2 cellular contexts compared by ENCODE assay signal in the genomic region with DNA sequence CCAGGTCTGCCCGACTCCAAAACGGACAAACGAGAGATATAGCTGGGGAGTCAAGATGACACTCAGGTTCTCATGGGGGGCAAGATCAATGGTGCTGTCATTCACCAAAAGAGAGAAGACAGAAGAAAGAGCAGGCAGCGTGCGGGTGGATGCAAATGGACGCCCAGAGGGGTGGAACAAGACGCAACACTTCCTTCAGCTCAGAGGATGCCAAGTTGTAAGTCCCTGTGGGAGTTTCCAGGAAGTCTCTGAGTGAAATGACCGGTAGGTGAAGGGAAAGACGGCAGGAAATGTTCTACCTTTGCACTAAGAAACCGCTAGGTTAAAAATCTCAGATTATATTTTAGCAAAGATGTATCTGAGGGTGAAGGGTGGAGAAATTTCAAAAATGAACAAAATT.
TF ChIP-seq lines count a peak whose summit lies in the region.

No MANE protein-coding gene starts in this region.

TF ChIP-seq in WTC11, 78 proteins besides CTCF, POLR2A, EP300 and RAD21 (continued from another document):
- TF ChIP-seq HMGA2 (CRISPR knock-in tag; IDR thresholded peaks at IDR 0.05) (no peak), ZBTB21 (CRISPR knock-in tag; IDR thresholded peaks at IDR 0.05; ENCODE audit: borderline replicate concordance) (no peak), FOXK1 (CRISPR knock-in tag; IDR thresholded peaks at IDR 0.05) (no peak), TEAD1 (CRISPR knock-in tag; IDR thresholded peaks at IDR 0.05) (no peak), TEAD4 (CRISPR knock-in tag; IDR thresholded peaks at IDR 0.05) (no peak)
- TF ChIP-seq, protein P1, sequence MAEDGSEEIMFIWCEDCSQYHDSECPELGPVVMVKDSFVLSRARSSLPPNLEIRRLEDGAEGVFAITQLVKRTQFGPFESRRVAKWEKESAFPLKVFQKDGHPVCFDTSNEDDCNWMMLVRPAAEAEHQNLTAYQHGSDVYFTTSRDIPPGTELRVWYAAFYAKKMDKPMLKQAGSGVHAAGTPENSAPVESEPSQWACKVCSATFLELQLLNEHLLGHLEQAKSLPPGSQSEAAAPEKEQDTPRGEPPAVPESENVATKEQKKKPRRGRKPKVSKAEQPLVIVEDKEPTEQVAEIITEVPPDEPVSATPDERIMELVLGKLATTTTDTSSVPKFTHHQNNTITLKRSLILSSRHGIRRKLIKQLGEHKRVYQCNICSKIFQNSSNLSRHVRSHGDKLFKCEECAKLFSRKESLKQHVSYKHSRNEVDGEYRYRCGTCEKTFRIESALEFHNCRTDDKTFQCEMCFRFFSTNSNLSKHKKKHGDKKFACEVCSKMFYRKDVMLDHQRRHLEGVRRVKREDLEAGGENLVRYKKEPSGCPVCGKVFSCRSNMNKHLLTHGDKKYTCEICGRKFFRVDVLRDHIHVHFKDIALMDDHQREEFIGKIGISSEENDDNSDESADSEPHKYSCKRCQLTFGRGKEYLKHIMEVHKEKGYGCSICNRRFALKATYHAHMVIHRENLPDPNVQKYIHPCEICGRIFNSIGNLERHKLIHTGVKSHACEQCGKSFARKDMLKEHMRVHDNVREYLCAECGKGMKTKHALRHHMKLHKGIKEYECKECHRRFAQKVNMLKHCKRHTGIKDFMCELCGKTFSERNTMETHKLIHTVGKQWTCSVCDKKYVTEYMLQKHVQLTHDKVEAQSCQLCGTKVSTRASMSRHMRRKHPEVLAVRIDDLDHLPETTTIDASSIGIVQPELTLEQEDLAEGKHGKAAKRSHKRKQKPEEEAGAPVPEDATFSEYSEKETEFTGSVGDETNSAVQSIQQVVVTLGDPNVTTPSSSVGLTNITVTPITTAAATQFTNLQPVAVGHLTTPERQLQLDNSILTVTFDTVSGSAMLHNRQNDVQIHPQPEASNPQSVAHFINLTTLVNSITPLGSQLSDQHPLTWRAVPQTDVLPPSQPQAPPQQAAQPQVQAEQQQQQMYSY (CRISPR knock-in tag; IDR thresholded peaks at IDR 0.05) = no peak
- TF ChIP-seq, protein P2, sequence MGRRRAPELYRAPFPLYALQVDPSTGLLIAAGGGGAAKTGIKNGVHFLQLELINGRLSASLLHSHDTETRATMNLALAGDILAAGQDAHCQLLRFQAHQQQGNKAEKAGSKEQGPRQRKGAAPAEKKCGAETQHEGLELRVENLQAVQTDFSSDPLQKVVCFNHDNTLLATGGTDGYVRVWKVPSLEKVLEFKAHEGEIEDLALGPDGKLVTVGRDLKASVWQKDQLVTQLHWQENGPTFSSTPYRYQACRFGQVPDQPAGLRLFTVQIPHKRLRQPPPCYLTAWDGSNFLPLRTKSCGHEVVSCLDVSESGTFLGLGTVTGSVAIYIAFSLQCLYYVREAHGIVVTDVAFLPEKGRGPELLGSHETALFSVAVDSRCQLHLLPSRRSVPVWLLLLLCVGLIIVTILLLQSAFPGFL (CRISPR knock-in tag; IDR thresholded peaks at IDR 0.05; ENCODE audit: borderline replicate concordance) = no peak
TF ChIP-seq in WTC11: peak in this region for 0.

TF ChIP-seq in HEK293T, 16 proteins besides CTCF, POLR2A, EP300 and RAD21 (continued from another document):
- no peak for TF ChIP-seq ZNF384 (IDR thresholded peaks at IDR 0.05)
- no peak for TF ChIP-seq SP1 (IDR thresholded peaks at IDR 0.05)
TF ChIP-seq in HEK293T: peak in this region for 0.
